ENCODE assay signal across 16 cellular contexts in the genomic region with DNA sequence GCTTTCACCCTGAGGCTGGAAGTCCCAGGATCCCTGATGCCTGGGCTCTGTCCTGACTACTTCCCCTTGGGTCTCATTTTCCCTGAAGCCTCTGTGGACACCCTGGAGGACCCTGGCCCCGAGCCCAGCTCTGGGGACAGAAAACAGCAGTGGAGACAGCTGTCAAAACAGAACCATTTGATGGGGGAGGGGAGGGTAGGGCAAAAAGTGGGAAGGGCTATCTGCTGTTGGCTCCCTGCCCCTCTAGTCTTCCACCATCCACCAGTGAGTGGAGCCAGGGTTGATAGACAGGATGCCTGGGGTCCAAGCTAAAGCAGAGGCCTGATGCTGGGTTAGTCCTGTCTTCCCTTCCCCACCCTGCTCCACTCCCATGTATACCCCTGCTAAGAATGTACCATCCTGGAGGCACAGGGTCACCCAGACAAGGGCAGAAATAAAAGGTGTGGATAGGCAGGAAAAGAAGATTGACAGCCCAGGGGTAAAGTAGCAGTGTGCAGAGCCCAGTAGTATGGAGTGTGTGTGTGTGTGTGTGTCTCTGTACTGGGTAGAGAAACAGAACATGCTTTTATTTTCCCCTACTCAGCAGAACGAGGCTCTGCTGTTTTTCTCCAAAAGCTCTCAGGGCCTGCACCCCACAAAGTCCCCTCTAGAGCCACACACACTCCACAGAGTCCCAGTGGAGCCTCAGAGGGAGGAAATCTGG. TPM values are rescaled to one million over a fixed set of nuclear protein-coding genes. Genes with fewer than 3 reads are reported as not detected.
DNase-seq lines count a peak whose midpoint lies in the region; ATAC-seq, FAIRE-seq and TF ChIP-seq lines count a peak whose summit lies in the region.
"Had no signal": no experiment of that assay in that cellular context is flagged by ENCODE, and none has a peak within 500 bp of the region (broad histone marks: within the 10 kb centered on the region; RNA-seq: fewer than 3 reads in every experiment).

No MANE protein-coding gene starts in this region.

- H3K4me2 ChIP-seq in HepG2 (ENCODE audit: low read depth, low read length) = no peak overlapping the region
- H3K4me2 ChIP-seq: GM23338, hepatocyte had no signal

- no peak overlapping the region for H3K4me3 ChIP-seq in HepG2 (replicated peaks in 1 of 3; ENCODE audit: insufficient read depth in 1 of 3, low read depth in 2 of 3, low read length in 3 of 3)
- no peak overlapping the region for H3K4me3 ChIP-seq in right lobe of liver
- no peak overlapping the region for H3K4me3 ChIP-seq in muscle layer of duodenum (ENCODE audit: low read depth in 1 of 2, low read length in 2 of 2)
- H3K4me3 ChIP-seq: GM23338, hepatocyte, mucosa of descending colon, spleen had no signal

- TF ChIP-seq RAD21 in HepG2 (CRISPR knock-in tag; IDR thresholded peaks at IDR 0.05) = no peak

- H3K27me3 ChIP-seq in HepG2 (ENCODE audit: control insufficient read depth in 1 of 2, insufficient read depth in 2 of 2, low read length in 2 of 2) (peaks cover 0 to 14% of the 10 kb centered on the region in 2 experiments; a peak in 1 of 5 replicates), right lobe of liver (no peaks in the 10 kb centered on the region), muscle layer of duodenum (ENCODE audit: low read depth, low read length) (no peaks in the 10 kb centered on the region)
- H3K27me3 ChIP-seq: hepatocyte, spleen had no signal

- H2AFZ ChIP-seq in HepG2 (ENCODE audit: low read length) = no peak overlapping the region
- H2AFZ ChIP-seq: GM23338, hepatocyte had no signal

- CTCF ChIA-PET in HepG2 (lab: Yijun Ruan, JAX; ENCODE audit: low intra/inter-chr PET ratio, low total read pairs) = no interaction called here

- 0% methylated on average over 1 of the region's 2 CpGs for WGBS in HepG2 (ENCODE audit: low lambda C conversion rate)
- 40% methylated on average over 1 of the region's 2 CpGs for WGBS in right lobe of liver (ENCODE audit: insufficient coverage, low coverage, low lambda C conversion rate, missing lambda C conversion rate)

- H3K79me2 ChIP-seq in HepG2 (ENCODE audit: insufficient read depth, low read length) = no peaks in the 10 kb centered on the region
- H3K79me2 ChIP-seq: hepatocyte had no signal

- intact Hi-C loops in HepG2 (cut with micrococcal nuclease; ENCODE audit: unreplicated experiment) (no loop called here), right lobe of liver (cut with DNase I) (no loop called here), left colon (cut with DNase I, micrococcal nuclease) (no loop called here)

- in situ Hi-C loops in HepG2 (cut with HindIII; ENCODE audit: extremely low pct_ligation_motif_present, low pct_unique_long_range_greater_than_20kb) = loop anchor here (10.0 kb wide), 1 partner anchor 380 kb away; no protein-coding TSS in a partner anchor

- H3K27ac ChIP-seq in HepG2 (ENCODE audit: extremely low read length, insufficient read depth, low read length) (no peak overlapping the region), right lobe of liver (no peak overlapping the region), muscle layer of duodenum (ENCODE audit: low read length) (peak overlapping the region; percentile 10)
- H3K27ac ChIP-seq: hepatocyte had no signal

- POLR2A ChIA-PET in HepG2 (lab: Yijun Ruan, JAX) = no interaction called here

- no peak for DNase-seq in HepG2 (ENCODE audit: low spot score)
- no peak for DNase-seq in right lobe of liver
- no peak for DNase-seq in A172 (ENCODE audit: low spot score)
- DNase-seq in left colon = no peak
- DNase-seq in dedifferentiated amniotic fluid mesenchymal stem cell (ENCODE audit: extremely low spot score) = no peak
- DNase-seq: activated CD8-positive, alpha-beta T cell treated with anti-CD3 and anti-CD28 coated beads, Interleukin-2, amount 10 ng/mL, durations not matched to agents 7 days and 5 days; activated naive CD8-positive, alpha-beta T cell treated with anti-CD3 and anti-CD28 coated beads, Interleukin-2, amount 10 ng/mL, durations not matched to agents 7 days and 5 days; effector memory CD4-positive, alpha-beta T cell; mucosa of descending colon; spleen; stimulated activated CD8-positive, alpha-beta memory T cell treated with anti-CD3 and anti-CD28 coated beads, Interleukin-4, amount 100 ng/mL, for 48 hours had no signal

- ATAC-seq in HepG2 (no peak), right lobe of liver (no peak), SK-N-SH treated with all-trans-retinoic acid at 6 μM for 48 hours (no peak), left colon (no peak), HG03045 (IDR thresholded peaks at IDR 0.05; ENCODE audit: unreplicated experiment) (no peak)
- ATAC-seq: activated CD8-positive, alpha-beta T cell treated with anti-CD3 and anti-CD28 coated beads, Interleukin-2, amount 10 ng/mL, durations not matched to agents 7 days and 5 days; GM23338; mucosa of descending colon had no signal

- TF ChIP-seq EP300 in HepG2 (IDR thresholded peaks at IDR 0.05; ENCODE audit: low read depth in 2 of 2, low read length in 2 of 2) (no peak), HepG2 (CRISPR knock-in tag; IDR thresholded peaks at IDR 0.05; ENCODE audit: borderline replicate concordance) (no peak)

- no peaks in the 10 kb centered on the region for H3K9me3 ChIP-seq in HepG2 (ENCODE audit: low read length)
- no peaks in the 10 kb centered on the region for H3K9me3 ChIP-seq in right lobe of liver
- no peaks in the 10 kb centered on the region for H3K9me3 ChIP-seq in muscle layer of duodenum (ENCODE audit: control insufficient read depth in 1 of 2, low read length in 2 of 2)
- H3K9me3 ChIP-seq: mucosa of descending colon, spleen had no signal

- TF ChIP-seq POLR2A in HepG2 (IDR thresholded peaks at IDR 0.05; ENCODE audit: insufficient read depth in 1 of 2, low read depth in 2 of 2, low read length in 2 of 2) (no peak), right lobe of liver (IDR thresholded peaks at IDR 0.05) (no peak)

- FAIRE-seq in HepG2 (lab: Jason Lieb, UNC) = no peak

- no peak overlapping the region for H3K9ac ChIP-seq in HepG2 (ENCODE audit: insufficient read depth, low read depth, low read length)

- no peaks in the 10 kb centered on the region for H3K36me3 ChIP-seq in HepG2 (replicated peaks in 1 of 2; ENCODE audit: control insufficient read depth in 1 of 2, insufficient read depth in 2 of 2, low read length in 2 of 2)
- H3K36me3 ChIP-seq in right lobe of liver = no peaks in the 10 kb centered on the region
- H3K36me3 ChIP-seq in muscle layer of duodenum (ENCODE audit: control insufficient read depth in 1 of 2, insufficient read depth in 2 of 2, low read length in 2 of 2) = peaks cover 0 to 19% of the 10 kb centered on the region in 2 donors

- H4K20me1 ChIP-seq in HepG2 (ENCODE audit: insufficient read depth, low read length) = no peaks in the 10 kb centered on the region

- no peak for TF ChIP-seq CTCF in HepG2 (CRISPR knock-in tag; IDR thresholded peaks at IDR 0.05)
- TF ChIP-seq CTCF in right lobe of liver (IDR thresholded peaks at IDR 0.05) = no peak

- H3K4me1 ChIP-seq in HepG2 (ENCODE audit: insufficient read depth, low read length) (peaks cover 27% of the 10 kb centered on the region), right lobe of liver (peaks cover 0 to 10% (median 2%) of the 10 kb centered on the region in 4 donors), muscle layer of duodenum (ENCODE audit: control insufficient read depth in 1 of 2, insufficient read depth in 2 of 2, low read length in 2 of 2) (peaks cover 0 to 39% of the 10 kb centered on the region in 2 donors)

- BruUV-seq in HepG2 (replicated peaks; lab: Mats Ljungman, UMichigan) = no TSS peak

RNA-seq across cellular contexts. Expression of a gene that starts 9.8 kb away (rescaled TPM):
- total RNA-seq in HepG2 (2016; rRNA removed; fragmentation: Illumina TruSeq; extraction: Trizol) (0.44 and 0.49 TPM in 2 replicates), right lobe of liver (1 to 10 TPM; 2.4 to 9.3 (median 3.7) TPM), left colon (1 to 10 TPM; 4.0 to 8.3 TPM)
- 0.30 and 0.53 TPM in 2 replicates for total RNA-seq in HepG2 (2016; cell fraction: cytosol; rRNA removed; fragmentation: Illumina TruSeq; extraction: Trizol; ENCODE audit: low read depth)
- 0.26 and 0.39 TPM in 2 replicates for total RNA-seq in HepG2 (2016; cell fraction: insoluble cytoplasmic fraction; rRNA removed; fragmentation: Illumina TruSeq; extraction: Trizol)
- 1.4 and 1.8 TPM in 2 replicates for total RNA-seq in HepG2 (2016; cell fraction: membrane; rRNA removed; fragmentation: Illumina TruSeq; extraction: Trizol)
- 0.44 and 0.93 TPM in 2 replicates for total RNA-seq in HepG2 (2016; cell fraction: nucleus; rRNA removed; fragmentation: Illumina TruSeq; extraction: Trizol)
- polyA plus RNA-seq in HepG2 (2011; rRNA removed) = 0.31 and 0.67 TPM in 2 replicates
- polyA plus RNA-seq in HepG2 (2011; cell fraction: cytosol; rRNA removed) = 0.23 and 0.43 TPM in 2 replicates
- polyA plus RNA-seq in HepG2 (2011; cell fraction: nucleus; rRNA removed) = 0.56 and 0.66 TPM in 2 replicates
- 1.2 and 1.3 TPM in 2 replicates for polyA plus RNA-seq in HepG2 (2012)
- polyA plus RNA-seq in HepG2 (2016; cell fraction: cytosol; fragmentation: Illumina TruSeq; extraction: Trizol; ENCODE audit: low read depth) = 3.9 and 4.1 TPM in 2 replicates
- polyA plus RNA-seq in HepG2 (2016; cell fraction: insoluble cytoplasmic fraction; fragmentation: Illumina TruSeq; extraction: Trizol; ENCODE audit: low read depth) = 2.8 and 3.3 TPM in 2 replicates
- 8.1 and 9.0 TPM in 2 replicates for polyA plus RNA-seq in HepG2 (2016; cell fraction: membrane; fragmentation: Illumina TruSeq; extraction: Trizol; ENCODE audit: low read depth)
- 2.5 and 4.2 TPM in 2 replicates for polyA plus RNA-seq in HepG2 (2016; cell fraction: nucleus; fragmentation: Illumina TruSeq; extraction: Trizol; ENCODE audit: insufficient read depth, low read depth)
- polyA minus RNA-seq in HepG2 (2011; rRNA and poly(A)+ RNA removed; ENCODE audit: low replicate concordance) = 0.50 and 6.8 TPM in 2 replicates
- polyA minus RNA-seq in HepG2 (2011; cell fraction: cytosol; rRNA and poly(A)+ RNA removed) = 0.70 and 1.5 TPM in 2 replicates
- polyA minus RNA-seq in HepG2 (2011; cell fraction: nucleus; rRNA and poly(A)+ RNA removed) = not detected in 2 replicates
- total RNA-seq in A172 (2014; rRNA removed; shearing (Covaris generic)) = 1.3 and 5.3 TPM in 2 replicates

RNA-seq across cellular contexts. Expression of a gene that starts 10.4 kb away (rescaled TPM):
- total RNA-seq in HepG2 (2016; rRNA removed; fragmentation: Illumina TruSeq; extraction: Trizol) (not detected in 2 replicates), right lobe of liver (under 1 TPM in 1 of 6 experiments, not detected in 5; 0.35 TPM), left colon (under 1 TPM in 1 of 2 donors, not detected in 1; 0.50 TPM)
- total RNA-seq in HepG2 (2016; cell fraction: cytosol; rRNA removed; fragmentation: Illumina TruSeq; extraction: Trizol; ENCODE audit: low read depth) = not detected in 2 replicates
- not detected in 2 replicates for total RNA-seq in HepG2 (2016; cell fraction: insoluble cytoplasmic fraction; rRNA removed; fragmentation: Illumina TruSeq; extraction: Trizol)
- not detected in 2 replicates for total RNA-seq in HepG2 (2016; cell fraction: membrane; rRNA removed; fragmentation: Illumina TruSeq; extraction: Trizol)
- not detected in 2 replicates for total RNA-seq in HepG2 (2016; cell fraction: nucleus; rRNA removed; fragmentation: Illumina TruSeq; extraction: Trizol)
- not detected in 2 replicates for polyA plus RNA-seq in HepG2 (2011; rRNA removed)
- polyA plus RNA-seq in HepG2 (2011; cell fraction: cytosol; rRNA removed) = not detected in 2 replicates
- polyA plus RNA-seq in HepG2 (2011; cell fraction: nucleus; rRNA removed) = not detected in 2 replicates
- polyA plus RNA-seq in HepG2 (2012) = not detected in 2 replicates
- polyA plus RNA-seq in HepG2 (2016; cell fraction: cytosol; fragmentation: Illumina TruSeq; extraction: Trizol; ENCODE audit: low read depth) = not detected in 2 replicates
- polyA plus RNA-seq in HepG2 (2016; cell fraction: insoluble cytoplasmic fraction; fragmentation: Illumina TruSeq; extraction: Trizol; ENCODE audit: low read depth) = not detected in 2 replicates
- not detected in 2 replicates for polyA plus RNA-seq in HepG2 (2016; cell fraction: membrane; fragmentation: Illumina TruSeq; extraction: Trizol; ENCODE audit: low read depth)
- polyA plus RNA-seq in HepG2 (2016; cell fraction: nucleus; fragmentation: Illumina TruSeq; extraction: Trizol; ENCODE audit: insufficient read depth, low read depth) = not detected in 2 replicates
- polyA minus RNA-seq in HepG2 (2011; rRNA and poly(A)+ RNA removed; ENCODE audit: low replicate concordance) = not detected in 2 replicates
- polyA minus RNA-seq in HepG2 (2011; cell fraction: cytosol; rRNA and poly(A)+ RNA removed) = not detected in 2 replicates
- polyA minus RNA-seq in HepG2 (2011; cell fraction: nucleus; rRNA and poly(A)+ RNA removed) = not detected in 2 replicates
- total RNA-seq in A172 (2014; rRNA removed; shearing (Covaris generic)) = not detected in 2 replicates
- total RNA-seq: GM23338 had no signal
- polyA plus RNA-seq: GM23338, hepatocyte had no signal

RNA-seq across cellular contexts. Expression of a gene that starts 44.4 kb away (rescaled TPM):
- 0.20 and 0.28 TPM in 2 replicates for total RNA-seq in HepG2 (2016; rRNA removed; fragmentation: Illumina TruSeq; extraction: Trizol)
- total RNA-seq in HepG2 (2016; cell fraction: cytosol; rRNA removed; fragmentation: Illumina TruSeq; extraction: Trizol; ENCODE audit: low read depth) = not detected in 2 replicates
- 0.17 TPM in 1 of 2 replicates, not detected in the other for total RNA-seq in HepG2 (2016; cell fraction: insoluble cytoplasmic fraction; rRNA removed; fragmentation: Illumina TruSeq; extraction: Trizol)
- total RNA-seq in HepG2 (2016; cell fraction: membrane; rRNA removed; fragmentation: Illumina TruSeq; extraction: Trizol) = 0.34 TPM in 1 of 2 replicates, not detected in the other
- total RNA-seq in HepG2 (2016; cell fraction: nucleus; rRNA removed; fragmentation: Illumina TruSeq; extraction: Trizol) = 0.28 and 0.78 TPM in 2 replicates
- polyA plus RNA-seq in HepG2 (2011; rRNA removed) = 0.40 and 0.52 TPM in 2 replicates
- polyA plus RNA-seq in HepG2 (2011; cell fraction: cytosol; rRNA removed) = 0.18 and 0.23 TPM in 2 replicates
- 0.45 and 0.80 TPM in 2 replicates for polyA plus RNA-seq in HepG2 (2011; cell fraction: nucleus; rRNA removed)
- 0.12 TPM in 1 of 2 replicates, not detected in the other for polyA plus RNA-seq in HepG2 (2012)
- not detected in 2 replicates for polyA plus RNA-seq in HepG2 (2016; cell fraction: cytosol; fragmentation: Illumina TruSeq; extraction: Trizol; ENCODE audit: low read depth)
- 0.04 and 0.12 TPM in 2 replicates for polyA plus RNA-seq in HepG2 (2016; cell fraction: insoluble cytoplasmic fraction; fragmentation: Illumina TruSeq; extraction: Trizol; ENCODE audit: low read depth)
- polyA plus RNA-seq in HepG2 (2016; cell fraction: membrane; fragmentation: Illumina TruSeq; extraction: Trizol; ENCODE audit: low read depth) = not detected in 2 replicates
- 0.46 and 0.53 TPM in 2 replicates for polyA plus RNA-seq in HepG2 (2016; cell fraction: nucleus; fragmentation: Illumina TruSeq; extraction: Trizol; ENCODE audit: insufficient read depth, low read depth)
- polyA minus RNA-seq in HepG2 (2011; rRNA and poly(A)+ RNA removed; ENCODE audit: low replicate concordance) = 0.34 and 75.5 TPM in 2 replicates
- polyA minus RNA-seq in HepG2 (2011; cell fraction: cytosol; rRNA and poly(A)+ RNA removed) = 0.53 and 0.99 TPM in 2 replicates
- polyA minus RNA-seq in HepG2 (2011; cell fraction: nucleus; rRNA and poly(A)+ RNA removed) = 0.52 and 1.2 TPM in 2 replicates
- total RNA-seq in right lobe of liver = 10 to 100 TPM; 31.2 to 75.6 (median 35.5) TPM
- total RNA-seq in A172 (2014; rRNA removed; shearing (Covaris generic)) = 215 and 219 TPM in 2 replicates
- total RNA-seq in left colon = 10 to 100 TPM; 20.8 to 49.1 TPM

RNA-seq across cellular contexts. Expression of a gene that starts 49.8 kb away (rescaled TPM):
- total RNA-seq in HepG2 (2016; rRNA removed; fragmentation: Illumina TruSeq; extraction: Trizol) (125 and 201 TPM in 2 replicates), right lobe of liver (10 to 100 TPM; 67.3 to 89.2 (median 74.9) TPM), left colon (100 to 1,000 TPM; 119 to 129 TPM)
- total RNA-seq in HepG2 (2016; cell fraction: cytosol; rRNA removed; fragmentation: Illumina TruSeq; extraction: Trizol; ENCODE audit: low read depth) = 20.4 and 22.6 TPM in 2 replicates
- 123 and 217 TPM in 2 replicates for total RNA-seq in HepG2 (2016; cell fraction: insoluble cytoplasmic fraction; rRNA removed; fragmentation: Illumina TruSeq; extraction: Trizol)
- total RNA-seq in HepG2 (2016; cell fraction: membrane; rRNA removed; fragmentation: Illumina TruSeq; extraction: Trizol) = 45.5 and 48.0 TPM in 2 replicates
- total RNA-seq in HepG2 (2016; cell fraction: nucleus; rRNA removed; fragmentation: Illumina TruSeq; extraction: Trizol) = 42.3 and 53.2 TPM in 2 replicates
- 134 and 184 TPM in 2 replicates for polyA plus RNA-seq in HepG2 (2011; rRNA removed)
- 121 and 141 TPM in 2 replicates for polyA plus RNA-seq in HepG2 (2011; cell fraction: cytosol; rRNA removed)
- polyA plus RNA-seq in HepG2 (2011; cell fraction: nucleus; rRNA removed) = 41.8 and 48.0 TPM in 2 replicates
- 118 and 217 TPM in 2 replicates for polyA plus RNA-seq in HepG2 (2012)
- polyA plus RNA-seq in HepG2 (2016; cell fraction: cytosol; fragmentation: Illumina TruSeq; extraction: Trizol; ENCODE audit: low read depth) = 37.1 and 37.6 TPM in 2 replicates
- polyA plus RNA-seq in HepG2 (2016; cell fraction: insoluble cytoplasmic fraction; fragmentation: Illumina TruSeq; extraction: Trizol; ENCODE audit: low read depth) = 312 and 355 TPM in 2 replicates
- 61.8 and 63.8 TPM in 2 replicates for polyA plus RNA-seq in HepG2 (2016; cell fraction: membrane; fragmentation: Illumina TruSeq; extraction: Trizol; ENCODE audit: low read depth)
- 112 and 113 TPM in 2 replicates for polyA plus RNA-seq in HepG2 (2016; cell fraction: nucleus; fragmentation: Illumina TruSeq; extraction: Trizol; ENCODE audit: insufficient read depth, low read depth)
- polyA minus RNA-seq in HepG2 (2011; rRNA and poly(A)+ RNA removed; ENCODE audit: low replicate concordance) = 102 and 206 TPM in 2 replicates
- 105 and 134 TPM in 2 replicates for polyA minus RNA-seq in HepG2 (2011; cell fraction: cytosol; rRNA and poly(A)+ RNA removed)
- polyA minus RNA-seq in HepG2 (2011; cell fraction: nucleus; rRNA and poly(A)+ RNA removed) = 37.2 and 53.7 TPM in 2 replicates
- total RNA-seq in A172 (2014; rRNA removed; shearing (Covaris generic)) = 209 and 243 TPM in 2 replicates

Comparison
In these comparisons a context has a peak if more than half of its experiments do, and no peak if none do; other contexts are left out.
1. RNA of a gene that starts 44.4 kb away (total RNA-seq): 215 to 219 TPM in A172, 20.8 to 49.1 TPM in left colon and 31.2 to 75.6 TPM in right lobe of liver; 0.17 to 0.78 TPM in HepG2; every median in the first group is over 10 times any median in the second.